ENCODE assay signal across 24 cellular contexts in genomic region chr5:142219146-142219545, GRCh38.
DNase-seq lines count a peak whose midpoint lies in the region; ATAC-seq and TF ChIP-seq lines count a peak whose summit lies in the region.
"Had no signal": no experiment of that assay in that cellular context is flagged by ENCODE, and none has a peak within 500 bp of the region (broad histone marks: within the 10 kb centered on the region; RNA-seq: fewer than 3 reads in every experiment).

No MANE protein-coding gene starts in this region.

- no peak overlapping the region for H3K23ac ChIP-seq in trophoblast cell (ENCODE audit: low read length)

- H3K79me2 ChIP-seq in PC-3 (ENCODE audit: low read length), result no peaks in the 10 kb centered on the region
- peaks cover 2% of the 10 kb centered on the region for H3K79me2 ChIP-seq in trophoblast cell (ENCODE audit: control insufficient read depth, insufficient read depth, low read length, poor library complexity)

- DNase-seq in PC-3 (peak; percentile 58), epithelial cell of esophagus (ENCODE audit: low read depth) (peak; percentile 78), trophoblast cell (peak; percentile 81 to 85), NOMO-1 treated with dmso at 0.1 percent for 144 hours (lab: John Stamatoyannopoulos, UW; ENCODE audit: unreplicated experiment) (no peak), Calu3 (no peak)
- DNase-seq in activated CD8-positive, alpha-beta T cell treated with anti-CD3 and anti-CD28 coated beads for 36 hours, result no peak
- DNase-seq: CD4-positive, alpha-beta T cell; DMS53; GDM1; GOT3; HCEC 1CT; NCI-H1092 treated with DMSO at 0.1 percent for 48 hours; NCI-H1436 treated with DMSO at 0.1 percent for 48 hours; NCI-H187 treated with DMSO at 0.1 percent for 48 hours; NCI-H446 treated with DMSO at 0.1 percent for 48 hours; NCI-H526; NCI-H82; NK-92 treated with Interleukin-12 subunit alpha and Interleukin-12 subunit beta, amount 100 ng/mL, for 24 hours; RPMI8226; SHP77 treated with DMSO at 0.1 percent for 48 hours had no signal

- H3K36me3 Mint-ChIP-seq in activated CD8-positive, alpha-beta T cell treated with anti-CD3 and anti-CD28 coated beads for 36 hours (ENCODE audit: low read depth), result no peaks in the 10 kb centered on the region
- H3K36me3 Mint-ChIP-seq in Calu3 (ENCODE audit: insufficient read depth, unreplicated experiment), result peaks cover 10% of the 10 kb centered on the region

- no peak overlapping the region for H3K4me3 ChIP-seq in BLaER1 treated with 17β-estradiol and CSF1 and Interleukin-3, amounts not matched to agents 10 nM and 100 nM
- H3K4me3 ChIP-seq in PC-3 (ENCODE audit: low read length) (no peak overlapping the region), epithelial cell of esophagus (ENCODE audit: low read length) (no peak overlapping the region), trophoblast cell (ENCODE audit: low read depth, low read length) (no peak overlapping the region)
- H3K4me3 ChIP-seq: BLaER1, GM12878, SK-N-MC had no signal

- H4K8ac ChIP-seq in trophoblast cell (ENCODE audit: low read depth, low read length), result no peak overlapping the region

- H3K14ac ChIP-seq in trophoblast cell (ENCODE audit: low read length), result no peak overlapping the region

- no peaks in the 10 kb centered on the region for H3K9me2 ChIP-seq in PC-3 (replicated peaks; ENCODE audit: low read length)

- H3K27ac Mint-ChIP-seq in activated CD8-positive, alpha-beta T cell treated with anti-CD3 and anti-CD28 coated beads for 36 hours, result no peak overlapping the region
- no peak overlapping the region for H3K27ac Mint-ChIP-seq in Calu3 (ENCODE audit: unreplicated experiment)
- H3K27ac Mint-ChIP-seq: CD4-positive, alpha-beta T cell had no signal

- H3K18ac ChIP-seq in trophoblast cell (ENCODE audit: low read length), result no peak overlapping the region

- H3K27ac ChIP-seq in BLaER1 treated with 17β-estradiol and CSF1 and Interleukin-3, amounts not matched to agents 10 nM and 100 nM, result peak overlapping the region in 7 of 11 experiments; percentile 3 to 96 (median 52); a peak in 10 of 22 replicates
- H3K27ac ChIP-seq in PC-3 (ENCODE audit: low read length), result no peak overlapping the region
- H3K27ac ChIP-seq in trophoblast cell (ENCODE audit: low read depth, low read length), result peak overlapping the region; percentile 84
- H3K27ac ChIP-seq: BLaER1, SK-N-MC had no signal

- H4K20me1 ChIP-seq in BLaER1 treated with 17β-estradiol and CSF1 and Interleukin-3, amounts not matched to agents 10 nM and 100 nM, result no peaks in the 10 kb centered on the region
- H4K20me1 ChIP-seq in PC-3 (ENCODE audit: low read length), result no peaks in the 10 kb centered on the region
- H4K20me1 ChIP-seq: BLaER1 had no signal

- peaks cover 54 to 85% (median 73%) of the 10 kb centered on the region in 10 experiments for H3K4me1 ChIP-seq in BLaER1 treated with 17β-estradiol and CSF1 and Interleukin-3, amounts not matched to agents 10 nM and 100 nM
- H3K4me1 ChIP-seq in PC-3 (ENCODE audit: insufficient read depth, low read length), result peaks cover 54% of the 10 kb centered on the region
- H3K4me1 ChIP-seq in trophoblast cell (ENCODE audit: control insufficient read depth in 1 of 2, insufficient read depth in 2 of 2, low read length in 2 of 2), result peaks cover 25 to 26% of the 10 kb centered on the region in 2 experiments

- peak overlapping the region; percentile 62 for H2BK120ac ChIP-seq in trophoblast cell (ENCODE audit: insufficient read depth, low read length, poor library complexity)

- intact Hi-C loops in PC-3 (cut with micrococcal nuclease), result no loop called here
- intact Hi-C loops in activated CD8-positive, alpha-beta T cell treated with anti-CD3 and anti-CD28 coated beads for 36 hours (cut with micrococcal nuclease), result no loop called here
- intact Hi-C loops in Calu3 (cut with micrococcal nuclease; ENCODE audit: unreplicated experiment), result no loop called here

- H3K9ac ChIP-seq in BLaER1 treated with 17β-estradiol and CSF1 and Interleukin-3, amounts not matched to agents 10 nM and 100 nM, result no peak overlapping the region
- H3K9ac ChIP-seq in PC-3 (ENCODE audit: low read length) (no peak overlapping the region), trophoblast cell (ENCODE audit: low read length) (no peak overlapping the region)
- H3K9ac ChIP-seq: BLaER1 had no signal

- H2BK12ac ChIP-seq in trophoblast cell (ENCODE audit: low read length), result no peak overlapping the region

- CTCF ChIA-PET in PC-3 (lab: Charles Lee) (no interaction called here), Calu3 (lab: Charles Lee) (no interaction called here)
- CTCF ChIA-PET in activated CD8-positive, alpha-beta T cell treated with anti-CD3 and anti-CD28 coated beads for 36 hours (lab: Charles Lee), result interaction anchor here (1.2 kb wide), 1 partner anchor 67 kb away, joined by 3 read pairs; no protein-coding TSS in a partner anchor

- peaks cover 3% of the 10 kb centered on the region for H3K9me3 Mint-ChIP-seq in activated CD8-positive, alpha-beta T cell treated with anti-CD3 and anti-CD28 coated beads for 36 hours
- no peaks in the 10 kb centered on the region for H3K9me3 Mint-ChIP-seq in Calu3 (ENCODE audit: low read depth, unreplicated experiment)
- H3K9me3 Mint-ChIP-seq: CD4-positive, alpha-beta T cell had no signal

- no peak overlapping the region for H4K12ac ChIP-seq in trophoblast cell (ENCODE audit: low read depth, low read length)

- TF ChIP-seq CTCF in PC-3 (conservative IDR thresholded peaks at IDR 0.05; ENCODE audit: low read depth, low read length) (no peak), epithelial cell of esophagus (IDR thresholded peaks at IDR 0.05; ENCODE audit: insufficient read depth, low read depth, low read length, missing control alignments) (no peak), Calu3 (IDR thresholded peaks at IDR 0.05; ENCODE audit: unreplicated experiment) (no peak)
- TF ChIP-seq CTCF in activated CD8-positive, alpha-beta T cell treated with anti-CD3 and anti-CD28 coated beads for 36 hours (IDR thresholded peaks at IDR 0.05), result no peak

- H2BK5ac ChIP-seq in trophoblast cell (ENCODE audit: low read depth, low read length, poor library complexity), result peak overlapping the region; percentile 71

- H4K91ac ChIP-seq in trophoblast cell (ENCODE audit: low read depth, low read length), result peak overlapping the region; percentile 83

- ATAC-seq in PC-3, result no peak
- no peak for ATAC-seq in activated CD8-positive, alpha-beta T cell treated with anti-CD3 and anti-CD28 coated beads for 36 hours
- ATAC-seq: GM12878 had no signal

- H2AFZ ChIP-seq in PC-3 (ENCODE audit: low read length) (no peak overlapping the region), trophoblast cell (ENCODE audit: insufficient read depth, low read length, poor library complexity) (no peak overlapping the region)

- no peak overlapping the region for H3K4ac ChIP-seq in trophoblast cell (ENCODE audit: low read depth, low read length)

- peaks cover 28% of the 10 kb centered on the region for H3K79me1 ChIP-seq in trophoblast cell (ENCODE audit: low read length)

- no peak overlapping the region for H2AK5ac ChIP-seq in trophoblast cell (ENCODE audit: low read length)

- H3K27me3 ChIP-seq in BLaER1 treated with 17β-estradiol and CSF1 and Interleukin-3, amounts not matched to agents 10 nM and 100 nM, result no peaks in the 10 kb centered on the region
- H3K27me3 ChIP-seq in PC-3 (ENCODE audit: low read length) (no peaks in the 10 kb centered on the region), trophoblast cell (ENCODE audit: insufficient read depth, low read length) (no peaks in the 10 kb centered on the region)
- H3K27me3 ChIP-seq: BLaER1 had no signal

- H3K36me3 ChIP-seq in BLaER1 treated with 17β-estradiol and CSF1 and Interleukin-3, amounts not matched to agents 10 nM and 100 nM, result no peaks in the 10 kb centered on the region
- H3K36me3 ChIP-seq in PC-3 (ENCODE audit: low read depth, low read length), result no peaks in the 10 kb centered on the region
- no peaks in the 10 kb centered on the region for H3K36me3 ChIP-seq in trophoblast cell (ENCODE audit: control insufficient read depth in 1 of 2, insufficient read depth in 2 of 2, low read length in 2 of 2)
- H3K36me3 ChIP-seq: BLaER1 had no signal

- no peaks in the 10 kb centered on the region for H3F3A ChIP-seq in PC-3 (ENCODE audit: low read length, unreplicated experiment)

- no TSS peak for BruUV-seq in PC-3 (replicated peaks; lab: Mats Ljungman, UMichigan)
- BruUV-seq in Calu3 (replicated peaks; lab: Mats Ljungman, UMichigan), result no TSS peak

- no peaks in the 10 kb centered on the region for H3K9me3 ChIP-seq in BLaER1 treated with 17β-estradiol and CSF1 and Interleukin-3, amounts not matched to agents 10 nM and 100 nM (replicated peaks in 1 of 11)
- no peaks in the 10 kb centered on the region for H3K9me3 ChIP-seq in PC-3 (ENCODE audit: low read length)
- H3K9me3 ChIP-seq in trophoblast cell (ENCODE audit: insufficient read depth, low read depth, low read length), result no peaks in the 10 kb centered on the region
- H3K9me3 ChIP-seq: BLaER1 had no signal

- no CpG with 5 or more reads among the region's 7 CpGs for WGBS in trophoblast cell (ENCODE audit: extremely low coverage, insufficient coverage, insufficient read length)

- H3K4me3 Mint-ChIP-seq in activated CD8-positive, alpha-beta T cell treated with anti-CD3 and anti-CD28 coated beads for 36 hours, result no peak overlapping the region
- H3K4me3 Mint-ChIP-seq in Calu3 (ENCODE audit: low read depth, unreplicated experiment), result no peak overlapping the region
- H3K4me3 Mint-ChIP-seq: CD4-positive, alpha-beta T cell had no signal

- H3K4me1 Mint-ChIP-seq in activated CD8-positive, alpha-beta T cell treated with anti-CD3 and anti-CD28 coated beads for 36 hours (ENCODE audit: low read depth), result peaks cover 32% of the 10 kb centered on the region
- H3K4me1 Mint-ChIP-seq in Calu3 (ENCODE audit: low read depth, unreplicated experiment), result peaks cover 56% of the 10 kb centered on the region

- H3K4me2 ChIP-seq in BLaER1 treated with 17β-estradiol and CSF1 and Interleukin-3, amounts not matched to agents 10 nM and 100 nM, result peak overlapping the region in 6 of 11 experiments; percentile 37 to 92 (median 85); a peak in 9 of 22 replicates
- no peak overlapping the region for H3K4me2 ChIP-seq in PC-3 (ENCODE audit: low read length)
- no peak overlapping the region for H3K4me2 ChIP-seq in trophoblast cell (ENCODE audit: low read length)
- H3K4me2 ChIP-seq: BLaER1 had no signal

- peaks cover 5% of the 10 kb centered on the region for H3K27me3 Mint-ChIP-seq in activated CD8-positive, alpha-beta T cell treated with anti-CD3 and anti-CD28 coated beads for 36 hours
- peaks cover 14% of the 10 kb centered on the region for H3K27me3 Mint-ChIP-seq in Calu3 (ENCODE audit: unreplicated experiment)
- H3K27me3 Mint-ChIP-seq: CD4-positive, alpha-beta T cell had no signal

- POLR2A ChIA-PET in PC-3 (lab: Charles Lee; ENCODE audit: unreplicated experiment), result interaction anchor here (0.6 kb wide), 1 partner anchor 30 kb away, joined by 3 read pairs; no protein-coding TSS in a partner anchor
- POLR2A ChIA-PET in activated CD8-positive, alpha-beta T cell treated with anti-CD3 and anti-CD28 coated beads for 36 hours (lab: Charles Lee), result no interaction called here

Comparison
In these comparisons a context has a peak if more than half of its experiments do, and no peak if none do; other contexts are left out.
1. H3K4me2 ChIP-seq: peak in BLaER1 treated with 17β-estradiol and CSF1 and Interleukin-3, amounts not matched to agents 10 nM and 100 nM (6 of 11); none in PC-3 (single experiment) and trophoblast cell (single experiment).
2. DNase-seq: peak in PC-3 (single experiment), epithelial cell of esophagus (single experiment) and trophoblast cell (2 of 2); none in activated CD8-positive, alpha-beta T cell treated with anti-CD3 and anti-CD28 coated beads for 36 hours (single experiment), NOMO-1 treated with dmso at 0.1 percent for 144 hours (single experiment) and Calu3 (single experiment).